ENCODE assay signal across 23 cellular contexts in the genomic region with DNA sequence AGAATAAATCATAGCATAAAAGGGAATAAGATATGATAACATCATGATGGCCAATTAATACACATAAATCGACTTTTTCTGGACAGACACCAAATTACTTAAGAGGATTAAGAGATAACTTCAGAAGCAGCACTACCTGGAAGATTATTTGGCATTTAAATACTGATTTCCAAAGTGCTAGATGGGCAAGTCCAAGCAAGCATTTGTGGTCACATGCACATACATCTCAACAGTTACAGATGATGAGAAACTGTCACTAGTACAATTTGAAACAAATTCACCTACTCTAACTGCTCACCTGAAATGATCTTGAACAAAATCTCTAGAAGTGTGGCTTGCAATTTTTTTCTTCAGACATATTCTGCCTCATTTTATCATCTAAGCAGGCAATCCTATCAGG. TPM values are rescaled to one million over a fixed set of nuclear protein-coding genes. Genes with fewer than 3 reads are reported as not detected.
"Had no signal": no experiment of that assay in that cellular context is flagged by ENCODE, and none has a peak within 500 bp of the region (broad histone marks: within the 10 kb centered on the region; RNA-seq: fewer than 3 reads in every experiment).

No MANE protein-coding gene starts in this region.

- H3K4me3 ChIP-seq: colonic mucosa, esophagus squamous epithelium, hepatocyte, spleen, testis, tibial nerve, upper lobe of right lung, vagina had no signal

- H3K27me3 Mint-ChIP-seq: naive thymus-derived CD8-positive, alpha-beta T cell; stimulated activated naive B cell treated with anti-CD40 and anti-IgM and Interleukin-4, amounts not matched to agents 10 μg/mL and 1 μg/mL and 100 μg/mL, for 72 hours; stimulated activated naive CD8-positive, alpha-beta T cell treated with anti-CD3 and anti-CD28 coated beads, Interleukin-15, amount 100 ng/mL, for 72 hours had no signal

- H3K27ac ChIP-seq: colonic mucosa, esophagus squamous epithelium, hepatocyte, neutrophil, spleen, testis, tibial nerve, upper lobe of right lung, vagina had no signal

- H3K4me2 ChIP-seq: hepatocyte had no signal

- DNase-seq: colonic mucosa; dermis blood vessel endothelial cell; esophagus squamous epithelium; foreskin fibroblast; head of caudate nucleus; naive thymus-derived CD8-positive, alpha-beta T cell; spleen; stimulated activated CD4-positive, alpha-beta T cell treated with anti-CD3 and anti-CD28 coated beads, Interleukin-15, amount 100 ng/mL, for 24 hours; stimulated activated CD4-positive, alpha-beta T cell treated with anti-CD3 and anti-CD28 coated beads, Interleukin-1b, Interleukin-23, amount 100 ng/mL, for 48 hours; stimulated activated CD4-positive, alpha-beta T cell treated with anti-CD3 and anti-CD28 coated beads, Interleukin-4, amount 100 ng/mL, for 4 hours; stimulated activated naive B cell treated with anti-CD40 and anti-IgM and Interleukin-4, amounts not matched to agents 10 μg/mL and 1 μg/mL and 100 μg/mL, for 72 hours; stimulated activated naive CD8-positive, alpha-beta T cell treated with anti-CD3 and anti-CD28 coated beads, Interleukin-15, amount 100 ng/mL, for 72 hours; testis; upper lobe of right lung had no signal

- H3K9me3 ChIP-seq: colonic mucosa, esophagus squamous epithelium, neutrophil, testis, upper lobe of right lung, vagina had no signal

- ATAC-seq: naive thymus-derived CD8-positive, alpha-beta T cell; sciatic nerve; stimulated activated naive B cell treated with anti-CD40 and anti-IgM and Interleukin-4, amounts not matched to agents 10 μg/mL and 1 μg/mL and 100 μg/mL, for 72 hours; stimulated activated naive CD8-positive, alpha-beta T cell treated with anti-CD3 and anti-CD28 coated beads, Interleukin-15, amount 100 ng/mL, for 72 hours; upper lobe of right lung had no signal

- H3K27ac Mint-ChIP-seq: naive thymus-derived CD8-positive, alpha-beta T cell; stimulated activated naive B cell treated with anti-CD40 and anti-IgM and Interleukin-4, amounts not matched to agents 10 μg/mL and 1 μg/mL and 100 μg/mL, for 72 hours; stimulated activated naive CD8-positive, alpha-beta T cell treated with anti-CD3 and anti-CD28 coated beads, Interleukin-15, amount 100 ng/mL, for 72 hours had no signal

- H2AFZ ChIP-seq: hepatocyte had no signal

- H3K4me1 ChIP-seq: colonic mucosa, esophagus squamous epithelium, spleen, testis, tibial nerve, upper lobe of right lung, vagina had no signal

- H3K27me3 ChIP-seq: colonic mucosa, esophagus squamous epithelium, hepatocyte, neutrophil, spleen, testis, tibial nerve, upper lobe of right lung, vagina had no signal

- H3K4me1 Mint-ChIP-seq: naive thymus-derived CD8-positive, alpha-beta T cell; stimulated activated naive B cell treated with anti-CD40 and anti-IgM and Interleukin-4, amounts not matched to agents 10 μg/mL and 1 μg/mL and 100 μg/mL, for 72 hours; stimulated activated naive CD8-positive, alpha-beta T cell treated with anti-CD3 and anti-CD28 coated beads, Interleukin-15, amount 100 ng/mL, for 72 hours had no signal

- H3K4me3 Mint-ChIP-seq: naive thymus-derived CD8-positive, alpha-beta T cell; stimulated activated naive B cell treated with anti-CD40 and anti-IgM and Interleukin-4, amounts not matched to agents 10 μg/mL and 1 μg/mL and 100 μg/mL, for 72 hours; stimulated activated naive CD8-positive, alpha-beta T cell treated with anti-CD3 and anti-CD28 coated beads, Interleukin-15, amount 100 ng/mL, for 72 hours had no signal

- H3K79me2 ChIP-seq: hepatocyte had no signal

- H3K36me3 ChIP-seq: colonic mucosa had no signal

RNA-seq across cellular contexts. Expression of gene RASGEF1C, which starts 26.8 kb away (rescaled TPM):
- total RNA-seq: dermis blood vessel endothelial cell; epithelial cell of proximal tubule; hepatocyte; mesenteric fat pad; mononuclear cell; naive thymus-derived CD8-positive, alpha-beta T cell; pulmonary artery endothelial cell; upper lobe of right lung had no signal
- polyA plus RNA-seq: hepatocyte; naive thymus-derived CD8-positive, alpha-beta T cell had no signal
